11 cellular contexts compared by ENCODE assay signal in genomic region chr17:74085434-74085833, GRCh38.
DNase-seq lines count a peak whose midpoint lies in the region; FAIRE-seq and TF ChIP-seq lines count a peak whose summit lies in the region.
"Had no signal": no experiment of that assay in that cellular context is flagged by ENCODE, and none has a peak within 500 bp of the region (broad histone marks: within the 10 kb centered on the region; RNA-seq: fewer than 3 reads in every experiment).

No MANE protein-coding gene starts in this region.

- H3K23me2 ChIP-seq in H1 (ENCODE audit: low read depth, low read length): no peaks in the 10 kb centered on the region

- peaks cover 8% of the 10 kb centered on the region for H3K9me3 Mint-ChIP-seq in activated naive CD4-positive, alpha-beta T cell treated with anti-CD3 and anti-CD28 coated beads for 36 hours
- H3K9me3 Mint-ChIP-seq in activated naive CD4-positive, alpha-beta T cell treated with anti-CD3 and anti-CD28 coated beads, Interleukin-2, amount 10 ng/mL, durations not matched to agents 7 days and 5 days: peaks cover 8% of the 10 kb centered on the region

- H3K4ac ChIP-seq in H1 (replicated peaks; ENCODE audit: insufficient read length, low read depth, low read length) (no peak overlapping the region), mesenchymal stem cell (ENCODE audit: low read depth in 1 of 2, low read length in 2 of 2) (no peak overlapping the region)

- DNase-seq in activated naive CD4-positive, alpha-beta T cell treated with anti-CD3 and anti-CD28 coated beads for 36 hours: peak; percentile 24
- DNase-seq in activated naive CD4-positive, alpha-beta T cell treated with anti-CD3 and anti-CD28 coated beads, Interleukin-2, amount 10 ng/mL, durations not matched to agents 7 days and 5 days: no peak
- peak; percentile 46 for DNase-seq in NAMALWA (ENCODE audit: low spot score)
- DNase-seq in H1 (ENCODE audit: low read depth in 1 of 2, low spot score in 2 of 2): peak in 1 of 2 experiments; percentile 67
- DNase-seq in urothelium cell line (ENCODE audit: low spot score): no peak
- DNase-seq in mesenchymal stem cell: no peak
- no peak for DNase-seq in effector CD8-positive, alpha-beta T cell (lab: John Stamatoyannopoulos, UW)
- no peak for DNase-seq in NCI-H1694 (lab: John Stamatoyannopoulos, UW)
- DNase-seq: anterior cingulate cortex, right cardiac atrium, thyroid gland had no signal

- H3K27ac ChIP-seq in H1 (ENCODE audit: low read depth, low read length): no peak overlapping the region
- no peak overlapping the region for H3K27ac ChIP-seq in mesenchymal stem cell (ENCODE audit: low read length, poor library complexity, severe bottlenecking)
- H3K27ac ChIP-seq: thyroid gland had no signal

- H2BK120ac ChIP-seq in H1 (replicated peaks; ENCODE audit: low read depth, low read length) (no peak overlapping the region), mesenchymal stem cell (ENCODE audit: low read depth, low read length) (no peak overlapping the region)

- H3K36me3 ChIP-seq in H1 (ENCODE audit: control insufficient read depth in 2 of 4, insufficient read depth in 4 of 4, low read length in 3 of 4): no peaks in the 10 kb centered on the region
- no peaks in the 10 kb centered on the region for H3K36me3 ChIP-seq in mesenchymal stem cell (ENCODE audit: control insufficient read depth in 1 of 2, insufficient read depth in 2 of 2, low read depth in 1 of 2, low read length in 2 of 2)
- H3K36me3 ChIP-seq: thyroid gland had no signal

- H3K27me3 Mint-ChIP-seq in activated naive CD4-positive, alpha-beta T cell treated with anti-CD3 and anti-CD28 coated beads for 36 hours (ENCODE audit: low read depth): peaks cover 7% of the 10 kb centered on the region
- peaks cover 38% of the 10 kb centered on the region for H3K27me3 Mint-ChIP-seq in activated naive CD4-positive, alpha-beta T cell treated with anti-CD3 and anti-CD28 coated beads, Interleukin-2, amount 10 ng/mL, durations not matched to agents 7 days and 5 days

- H3K4me3 ChIP-seq in H1 (ENCODE audit: extremely low read depth in 1 of 4, insufficient read depth in 2 of 4, low read depth in 3 of 4, low read length in 4 of 4): no peak overlapping the region
- no peak overlapping the region for H3K4me3 ChIP-seq in mesenchymal stem cell (ENCODE audit: insufficient read depth in 1 of 2, low read depth in 1 of 2, low read length in 2 of 2)
- H3K4me3 ChIP-seq: thyroid gland had no signal

- H3K4me2 ChIP-seq in H1 (ENCODE audit: insufficient read depth in 1 of 2, low read depth in 2 of 2, low read length in 2 of 2) (no peak overlapping the region), mesenchymal stem cell (ENCODE audit: low read length, poor library complexity, severe bottlenecking) (no peak overlapping the region)

- H4K91ac ChIP-seq in H1 (replicated peaks; ENCODE audit: insufficient read length, low read length): no peak overlapping the region
- H4K91ac ChIP-seq in mesenchymal stem cell (ENCODE audit: low read length): no peak overlapping the region

- H2BK20ac ChIP-seq in H1 (ENCODE audit: low read length): no peak overlapping the region

- H3K14ac ChIP-seq in H1 (ENCODE audit: insufficient read length): no peak overlapping the region
- no peak overlapping the region for H3K14ac ChIP-seq in mesenchymal stem cell (ENCODE audit: low read length in 2 of 2)

- H3K36me3 Mint-ChIP-seq in activated naive CD4-positive, alpha-beta T cell treated with anti-CD3 and anti-CD28 coated beads for 36 hours (ENCODE audit: low read depth): no peaks in the 10 kb centered on the region
- H3K36me3 Mint-ChIP-seq in activated naive CD4-positive, alpha-beta T cell treated with anti-CD3 and anti-CD28 coated beads, Interleukin-2, amount 10 ng/mL, durations not matched to agents 7 days and 5 days: no peaks in the 10 kb centered on the region

- H3K79me2 ChIP-seq in H1 (ENCODE audit: control insufficient read depth in 1 of 2, insufficient read depth in 2 of 2, low read length in 2 of 2): no peaks in the 10 kb centered on the region

- H3K9me3 ChIP-seq in H1 (ENCODE audit: insufficient read depth in 2 of 2, low read depth in 1 of 2, low read length in 1 of 2) (peaks cover 0 to 7% of the 10 kb centered on the region in 2 experiments; a peak in 3 of 4 replicates), mesenchymal stem cell (ENCODE audit: control insufficient read depth, low read length) (peaks cover 6% of the 10 kb centered on the region)
- H3K9me3 ChIP-seq: thyroid gland had no signal

- no peaks in the 10 kb centered on the region for H3K27me3 ChIP-seq in H1 (replicated peaks in 1 of 4; ENCODE audit: control insufficient read depth in 3 of 4, extremely low read depth in 1 of 4, insufficient read depth in 3 of 4, low read length in 3 of 4)
- H3K27me3 ChIP-seq in mesenchymal stem cell (ENCODE audit: control insufficient read depth in 1 of 2, insufficient read depth in 1 of 2, low read length in 2 of 2): peaks cover 0 to 52% of the 10 kb centered on the region in 2 experiments
- H3K27me3 ChIP-seq: thyroid gland had no signal

- H3K56ac ChIP-seq in H1 (replicated peaks; ENCODE audit: insufficient read length, low read depth, low read length): no peak overlapping the region

- no peak for TF ChIP-seq POLR2A in H1 (IDR thresholded peaks at IDR 0.05; ENCODE audit: control extremely low read depth in 1 of 2, low read depth in 2 of 2, low read length in 2 of 2)

- H2AK5ac ChIP-seq in H1 (ENCODE audit: low read depth, low read length): no peak overlapping the region
- H2AK5ac ChIP-seq in mesenchymal stem cell (ENCODE audit: low read length, severe bottlenecking): no peak overlapping the region

- FAIRE-seq in H1 (lab: Jason Lieb, UNC) (no peak), urothelium cell line (lab: Jason Lieb, UNC) (peak; percentile 30)

- CTCF ChIA-PET in activated naive CD4-positive, alpha-beta T cell treated with anti-CD3 and anti-CD28 coated beads for 36 hours (lab: Charles Lee): interaction anchor here (0.7 to 2.1 kb wide), 4 partner anchors 25 to 1179 kb away, joined by 3 to 7 read pairs (median 4); no protein-coding TSS in a partner anchor
- CTCF ChIA-PET in activated naive CD4-positive, alpha-beta T cell treated with anti-CD3 and anti-CD28 coated beads, Interleukin-2, amount 10 ng/mL, durations not matched to agents 7 days and 5 days (lab: Charles Lee): no interaction called here
- CTCF ChIA-PET in H1 (lab: Charles Lee; ENCODE audit: partially characterized antibody): interaction anchor here (0.6 to 10.3 kb wide), 53 partner anchors 9 to 866 kb away, joined by 3 to 113 read pairs (median 6); partner anchors contain the start of genes RPL38 and TTYH2

- H3K4me1 ChIP-seq in H1 (replicated peaks in 1 of 4; ENCODE audit: control insufficient read depth in 3 of 4, insufficient read depth in 4 of 4, low read length in 3 of 4) (no peaks in the 10 kb centered on the region; a peak in 1 of 7 replicates), mesenchymal stem cell (ENCODE audit: control insufficient read depth, insufficient read depth, low read depth, low read length) (peaks cover 1% of the 10 kb centered on the region)
- H3K4me1 ChIP-seq: thyroid gland had no signal

- H3K9ac ChIP-seq in H1 (replicated peaks in 1 of 4; ENCODE audit: extremely low read depth in 1 of 4, low read depth in 3 of 4, low read length in 3 of 4) (no peak overlapping the region), mesenchymal stem cell (ENCODE audit: low read length) (no peak overlapping the region)

- no peak for TF ChIP-seq EP300 in H1 (IDR thresholded peaks at IDR 0.05; ENCODE audit: borderline replicate concordance in 1 of 2, low read depth in 2 of 2, low read length in 2 of 2)

- H3K79me1 ChIP-seq in H1 (ENCODE audit: low read depth, low read length) (no peaks in the 10 kb centered on the region), mesenchymal stem cell (replicated peaks; ENCODE audit: low read length, poor library complexity, severe bottlenecking) (no peaks in the 10 kb centered on the region)

- H2BK5ac ChIP-seq in H1 (ENCODE audit: low read depth, low read length): no peak overlapping the region
- H2BK5ac ChIP-seq in mesenchymal stem cell (ENCODE audit: low read depth, low read length, poor library complexity, severe bottlenecking): no peak overlapping the region

- intact Hi-C loops in activated naive CD4-positive, alpha-beta T cell treated with anti-CD3 and anti-CD28 coated beads for 36 hours (cut with micrococcal nuclease): no loop called here

- no peak overlapping the region for H2AFZ ChIP-seq in H1 (ENCODE audit: low read length)
- no peak overlapping the region for H2AFZ ChIP-seq in mesenchymal stem cell (ENCODE audit: low read depth, low read length)

- H2BK12ac ChIP-seq in H1 (ENCODE audit: low read depth, low read length) (no peak overlapping the region), mesenchymal stem cell (ENCODE audit: low read length in 2 of 2) (no peak overlapping the region)

- H4K20me1 ChIP-seq in H1 (replicated peaks in 1 of 2; ENCODE audit: control insufficient read depth in 1 of 2, insufficient read depth in 2 of 2, low read length in 2 of 2): no peaks in the 10 kb centered on the region

- TF ChIP-seq RAD21 in H1 (IDR thresholded peaks at IDR 0.05 in 1 of 2, conservative IDR thresholded peaks at IDR 0.05 in 1 of 2; ENCODE audit: low read depth in 2 of 2, low read length in 2 of 2): peak; percentile 60 to 76

- H3K18ac ChIP-seq in H1 (ENCODE audit: extremely low read depth, low read length): no peak overlapping the region
- no peak overlapping the region for H3K18ac ChIP-seq in mesenchymal stem cell (ENCODE audit: low read depth in 1 of 2, low read length in 2 of 2)

- H3K4me1 Mint-ChIP-seq in activated naive CD4-positive, alpha-beta T cell treated with anti-CD3 and anti-CD28 coated beads for 36 hours (ENCODE audit: low read depth): no peaks in the 10 kb centered on the region
- no peaks in the 10 kb centered on the region for H3K4me1 Mint-ChIP-seq in activated naive CD4-positive, alpha-beta T cell treated with anti-CD3 and anti-CD28 coated beads, Interleukin-2, amount 10 ng/mL, durations not matched to agents 7 days and 5 days

- no peak overlapping the region for H2BK15ac ChIP-seq in H1 (ENCODE audit: low read length)
- H2BK15ac ChIP-seq in mesenchymal stem cell (ENCODE audit: low read depth, poor library complexity, severe bottlenecking): no peak overlapping the region

- POLR2A ChIA-PET in H1 (lab: Charles Lee; ENCODE audit: partially characterized antibody): interaction anchor here (0.6 to 2.6 kb wide), 3 partner anchors 120 to 646 kb away, joined by 3 to 10 read pairs (median 4); no protein-coding TSS in a partner anchor

- H4K8ac ChIP-seq in H1 (ENCODE audit: extremely low read depth, insufficient read depth, low read length): no peak overlapping the region
- H4K8ac ChIP-seq in mesenchymal stem cell (ENCODE audit: low read length): no peak overlapping the region

- H3K23ac ChIP-seq in H1 (ENCODE audit: insufficient read length) (no peak overlapping the region), mesenchymal stem cell (ENCODE audit: low read length in 2 of 2) (no peak overlapping the region)

- TF ChIP-seq CTCF in H1 (IDR thresholded peaks at IDR 0.05; ENCODE audit: control extremely low read depth in 1 of 3, insufficient read depth in 1 of 3, low read depth in 1 of 3, low read length in 3 of 3): peak; percentile 72 to 89 (median 78)

- no peak overlapping the region for H3K27ac Mint-ChIP-seq in activated naive CD4-positive, alpha-beta T cell treated with anti-CD3 and anti-CD28 coated beads for 36 hours
- no peak overlapping the region for H3K27ac Mint-ChIP-seq in activated naive CD4-positive, alpha-beta T cell treated with anti-CD3 and anti-CD28 coated beads, Interleukin-2, amount 10 ng/mL, durations not matched to agents 7 days and 5 days

- 68% methylated on average over 3 of the region's 3 CpGs; no CpG with 5 or more reads in 1 of the 2 experiments for WGBS in H1 (ENCODE audit: extremely low coverage in 1 of 2, insufficient coverage in 1 of 2, insufficient read length in 1 of 2, insufficient replicate concordance in 2 of 2, low coverage in 1 of 2, low lambda C conversion rate in 2 of 2, missing lambda C conversion rate in 1 of 2), 2 experiments
- WGBS in mesenchymal stem cell: 29% methylated on average over 3 of the region's 3 CpGs

- no peak overlapping the region for H3K4me3 Mint-ChIP-seq in activated naive CD4-positive, alpha-beta T cell treated with anti-CD3 and anti-CD28 coated beads for 36 hours
- no peak overlapping the region for H3K4me3 Mint-ChIP-seq in activated naive CD4-positive, alpha-beta T cell treated with anti-CD3 and anti-CD28 coated beads, Interleukin-2, amount 10 ng/mL, durations not matched to agents 7 days and 5 days

- H4K5ac ChIP-seq in H1 (ENCODE audit: insufficient read length, low read depth, low read length): no peak overlapping the region

Comparison
In these comparisons a context has a peak if more than half of its experiments do, and no peak if none do; other contexts are left out.
1. DNase-seq: peak in activated naive CD4-positive, alpha-beta T cell treated with anti-CD3 and anti-CD28 coated beads for 36 hours (single experiment) and NAMALWA (single experiment); none in activated naive CD4-positive, alpha-beta T cell treated with anti-CD3 and anti-CD28 coated beads, Interleukin-2, amount 10 ng/mL, durations not matched to agents 7 days and 5 days (single experiment), urothelium cell line (single experiment), mesenchymal stem cell (single experiment), effector CD8-positive, alpha-beta T cell (single experiment) and NCI-H1694 (single experiment).